ENCODE assay signal across 21 cellular contexts in the genomic region with DNA sequence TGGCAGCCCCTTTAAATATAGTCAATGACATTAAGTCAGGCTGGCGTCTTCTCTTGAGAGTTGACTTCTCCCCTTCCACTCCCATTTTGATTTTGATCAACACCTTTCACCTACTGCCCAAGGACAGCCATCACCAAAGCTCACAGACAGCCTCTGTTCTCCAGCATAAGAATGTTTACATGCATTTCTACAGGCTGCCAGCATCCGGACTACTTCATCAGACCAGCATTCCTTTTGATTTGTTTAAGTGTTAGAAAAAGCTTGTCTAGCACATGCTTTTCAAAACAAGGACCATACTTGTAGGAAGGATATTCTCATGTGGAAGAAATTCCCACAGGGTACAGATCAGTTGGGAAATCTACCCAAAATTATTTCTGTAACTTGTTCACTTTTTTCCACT. TPM values are rescaled to one million over a fixed set of nuclear protein-coding genes. Genes with fewer than 3 reads are reported as not detected.
A peak's percentile ranks its signal among the peaks of the same experiment; 100 is the strongest.
DNase-seq lines count a peak whose midpoint lies in the region; ATAC-seq and TF ChIP-seq lines count a peak whose summit lies in the region.
"Had no signal": no experiment of that assay in that cellular context is flagged by ENCODE, and none has a peak within 500 bp of the region (broad histone marks: within the 10 kb centered on the region; RNA-seq: fewer than 3 reads in every experiment).

No MANE protein-coding gene starts in this region.

- WGBS in lung, 2 donors, result 29 to 35% methylated on average over 2 of the region's 2 CpGs

- in situ Hi-C loops in KBM-7 (cut with MboI; ENCODE audit: low pct_unique_long_range_greater_than_20kb, low sequenced_read_pairs), result no loop called here

- no peak overlapping the region for H3K4me3 Mint-ChIP-seq in natural killer cell treated with Interleukin-12 subunit alpha and Interleukin-12 subunit beta and Interleukin-15 and Interleukin-18, amount 100 ng/mL, for 72 hours
- H3K4me3 Mint-ChIP-seq: CD4-positive, alpha-beta memory T cell; H9 had no signal

- H3K27ac ChIP-seq in cardiac muscle cell, result no peak overlapping the region
- H3K27ac ChIP-seq in lung (ENCODE audit: low read depth in 1 of 2, low read length in 1 of 2), result no peak overlapping the region
- H3K27ac ChIP-seq: A549, GM23248 had no signal

- no peak overlapping the region for H3K27ac Mint-ChIP-seq in natural killer cell treated with Interleukin-12 subunit alpha and Interleukin-12 subunit beta and Interleukin-15 and Interleukin-18, amount 100 ng/mL, for 72 hours
- H3K27ac Mint-ChIP-seq: CD4-positive, alpha-beta memory T cell; H9 had no signal

- intact Hi-C loops in cardiac septum (cut with DNase I), result no loop called here

- no peaks in the 10 kb centered on the region for H3K36me3 Mint-ChIP-seq in natural killer cell treated with Interleukin-12 subunit alpha and Interleukin-12 subunit beta and Interleukin-15 and Interleukin-18, amount 100 ng/mL, for 72 hours
- H3K36me3 Mint-ChIP-seq: CD4-positive, alpha-beta memory T cell had no signal

- H3K4me1 ChIP-seq in cardiac muscle cell (ENCODE audit: low read depth) (no peaks in the 10 kb centered on the region), lung (ENCODE audit: control insufficient read depth in 2 of 2, insufficient read depth in 2 of 2, low read length in 2 of 2) (peaks cover 0 to 1% of the 10 kb centered on the region in 2 donors)
- H3K4me1 ChIP-seq: A549, Caco-2 had no signal

- peaks cover 14 to 17% of the 10 kb centered on the region in 2 donors for H3K27me3 Mint-ChIP-seq in natural killer cell treated with Interleukin-12 subunit alpha and Interleukin-12 subunit beta and Interleukin-15 and Interleukin-18, amount 100 ng/mL, for 72 hours

- H3K27me3 ChIP-seq in cardiac muscle cell, result peaks cover 60% of the 10 kb centered on the region
- no peaks in the 10 kb centered on the region for H3K27me3 ChIP-seq in lung (ENCODE audit: control insufficient read depth, insufficient read depth)

- TF ChIP-seq CTCF in cardiac muscle cell (IDR thresholded peaks at IDR 0.05; ENCODE audit: low read depth, low read length) (no peak), fibroblast of pulmonary artery (IDR thresholded peaks at IDR 0.05; ENCODE audit: low read length, missing control alignments) (no peak), lung (IDR thresholded peaks at IDR 0.05; ENCODE audit: control extremely low read depth, extremely low read depth) (no peak)

- H3K9me3 ChIP-seq in cardiac muscle cell (ENCODE audit: low read depth), result no peaks in the 10 kb centered on the region
- no peaks in the 10 kb centered on the region for H3K9me3 ChIP-seq in lung (ENCODE audit: control insufficient read depth in 2 of 2, insufficient read depth in 1 of 2, low read length in 1 of 2)
- H3K9me3 ChIP-seq: A549, Caco-2 had no signal

- H3K4me3 ChIP-seq in cardiac muscle cell (no peak overlapping the region), fibroblast of pulmonary artery (replicated peaks; ENCODE audit: low read depth, low read length) (no peak overlapping the region), lung (no peak overlapping the region)
- H3K4me3 ChIP-seq: A549, GM12878, GM23248 had no signal

- peaks cover 16% of the 10 kb centered on the region for H3K9me3 Mint-ChIP-seq in natural killer cell treated with Interleukin-12 subunit alpha and Interleukin-12 subunit beta and Interleukin-15 and Interleukin-18, amount 100 ng/mL, for 72 hours

- H3K36me3 ChIP-seq in cardiac muscle cell, result no peaks in the 10 kb centered on the region
- no peaks in the 10 kb centered on the region for H3K36me3 ChIP-seq in lung (ENCODE audit: control insufficient read depth in 2 of 2, insufficient read depth in 2 of 2, low read length in 2 of 2)

- peak; percentile 44 for ATAC-seq in lung (ENCODE audit: insufficient read depth, low FRiP score)
- ATAC-seq in natural killer cell treated with Interleukin-12 subunit alpha and Interleukin-12 subunit beta and Interleukin-15 and Interleukin-18, amount 100 ng/mL, for 72 hours, result no peak
- ATAC-seq: A549, GM12878, HCT116 had no signal

- H3K4me1 Mint-ChIP-seq in natural killer cell treated with Interleukin-12 subunit alpha and Interleukin-12 subunit beta and Interleukin-15 and Interleukin-18, amount 100 ng/mL, for 72 hours (ENCODE audit: low read depth in 2 of 2), result no peaks in the 10 kb centered on the region
- H3K4me1 Mint-ChIP-seq: CD4-positive, alpha-beta memory T cell had no signal

- DNase-seq in cardiac muscle cell (ENCODE audit: low read depth in 1 of 2, low spot score in 1 of 2) (peak; percentile 6 to 38), cardiac septum (ENCODE audit: low spot score) (no peak), fibroblast of pulmonary artery (ENCODE audit: low read depth) (peak; percentile 3), lung (ENCODE audit: low spot score) (no peak), NCI-H2171 (lab: John Stamatoyannopoulos, UW) (no peak), KBM-7 (no peak)
- DNase-seq in natural killer cell treated with Interleukin-12 subunit alpha and Interleukin-12 subunit beta and Interleukin-15 and Interleukin-18, amount 100 ng/mL, for 72 hours (ENCODE audit: low spot score), result no peak
- DNase-seq: 8988T; ACHN; C1 segment of cervical spinal cord; Caco-2; CD4-positive, alpha-beta memory T cell; DMS153; DND-41; GDM1; GM23248; H9 had no signal

RNA-seq across cellular contexts. Expression of gene KCNA4, which starts 6.2 kb away (rescaled TPM):
- total RNA-seq in cardiac muscle cell (1.4 and 7.1 TPM in 2 replicates), cardiac septum (15.6 TPM), lung (1 to 10 TPM in 1 of 2 donors, under 1 TPM in 1; 0.40 to 2.9 TPM)
- polyA plus RNA-seq in cardiac muscle cell (1.5 and 5.6 TPM in 2 replicates), lung (under 1 TPM; 0.07 to 0.35 TPM)
- total RNA-seq in natural killer cell treated with Interleukin-12 subunit alpha and Interleukin-12 subunit beta and Interleukin-15 and Interleukin-18, amount 100 ng/mL, for 72 hours, result not detected
- total RNA-seq: Caco-2; CD4-positive, alpha-beta memory T cell; GM12878; H9 had no signal
- polyA plus RNA-seq: A549; BJ; CD4-positive, alpha-beta memory T cell; GM12878; GM23248 had no signal

Comparison
In these comparisons a context has a peak if more than half of its experiments do, and no peak if none do; other contexts are left out.
1. DNase-seq: peak in cardiac muscle cell (2 of 2) and fibroblast of pulmonary artery (single experiment); none in cardiac septum (single experiment), lung (single experiment), NCI-H2171 (single experiment), KBM-7 (single experiment) and natural killer cell treated with Interleukin-12 subunit alpha and Interleukin-12 subunit beta and Interleukin-15 and Interleukin-18, amount 100 ng/mL, for 72 hours (single experiment).